8 cellular contexts compared by ENCODE assay signal in the genomic region with DNA sequence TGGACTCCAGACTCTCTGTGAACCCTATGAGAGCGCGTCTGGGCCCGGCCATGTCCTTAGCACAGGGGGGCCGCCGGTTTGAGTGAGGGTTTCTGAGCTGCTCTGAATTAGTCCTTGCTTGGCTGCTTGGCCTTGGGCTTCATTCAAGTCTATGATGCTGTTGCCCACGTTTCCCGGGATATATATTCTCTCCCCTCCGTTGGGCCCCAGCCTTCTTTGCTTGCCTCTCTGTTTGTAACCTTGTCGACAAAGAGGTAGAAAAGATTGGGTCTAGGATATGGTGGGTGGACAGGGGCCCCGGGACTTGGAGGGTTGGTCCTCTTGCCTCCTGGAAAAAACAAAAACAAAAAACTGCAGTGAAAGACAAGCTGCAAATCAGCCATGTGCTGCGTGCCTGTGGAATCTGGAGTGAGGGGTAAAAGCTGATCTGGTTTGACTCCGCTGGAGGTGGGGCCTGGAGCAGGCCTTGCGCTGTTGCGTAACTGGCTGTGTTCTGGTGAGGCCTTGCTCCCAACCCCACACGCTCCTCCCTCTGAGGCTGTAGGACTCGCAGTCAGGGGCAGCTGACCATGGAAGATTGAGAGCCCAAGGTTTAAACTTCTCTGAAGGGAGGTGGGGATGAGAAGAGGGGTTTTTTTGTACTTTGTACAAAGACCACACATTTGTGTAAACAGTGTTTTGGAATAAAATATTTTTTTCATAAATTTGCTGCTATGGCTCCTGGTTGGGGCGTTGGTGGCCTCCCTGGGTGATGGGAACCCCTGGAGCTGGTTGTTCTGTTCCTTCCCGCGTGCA. TPM values are rescaled to one million over a fixed set of nuclear protein-coding genes. Genes with fewer than 3 reads are reported as not detected.
DNase-seq lines count a peak whose midpoint lies in the region; ATAC-seq and TF ChIP-seq lines count a peak whose summit lies in the region.

No MANE protein-coding gene starts in this region.

- ATAC-seq in gastrocnemius medialis (peak; percentile 93), HG03280 (IDR thresholded peaks at IDR 0.05; ENCODE audit: unreplicated experiment) (no peak), GM19035 (IDR thresholded peaks at IDR 0.05; ENCODE audit: unreplicated experiment) (no peak)

- no peak overlapping the region for H3K4me3 ChIP-seq in astrocyte of the cerebellum (ENCODE audit: low read depth, low read length)
- no peak overlapping the region for H3K4me3 ChIP-seq in iPS-18a (ENCODE audit: low read length)
- H3K4me3 ChIP-seq in gastrocnemius medialis: peak overlapping the region in 2 of 4 donors; percentile 12 to 53

- intact Hi-C loops in gastrocnemius medialis (cut with DNase I; ENCODE audit: low total_unique reads): loop anchor here (2.0 to 5.0 kb wide), 2 partner anchors 95 to 146 kb away; a partner anchor contains a TSS

- TF ChIP-seq CTCF in astrocyte of the cerebellum (IDR thresholded peaks at IDR 0.05; ENCODE audit: low read depth, low read length, missing control alignments) (no peak), gastrocnemius medialis (IDR thresholded peaks at IDR 0.05 in 4 of 5, conservative IDR thresholded peaks at IDR 0.05 in 1 of 5) (no peak)

- in situ Hi-C loops in astrocyte of the cerebellum (cut with HindIII; ENCODE audit: low sequenced_read_pairs) (loop anchor here (10.0 kb wide), 1 partner anchor 203 kb away; no protein-coding TSS in a partner anchor), gastrocnemius medialis (cut with MboI; ENCODE audit: low sequenced_read_pairs in 4 of 4) (no loop called here)

- H3K9ac ChIP-seq in iPS-18a (ENCODE audit: low read length): peak overlapping the region; percentile 10

- H3K27ac ChIP-seq in iPS-18a (ENCODE audit: low read length) (no peak overlapping the region), gastrocnemius medialis (peak overlapping the region; percentile 84 to 95 (median 88))

- H3K9me3 ChIP-seq in iPS-18a (ENCODE audit: control insufficient read depth, low read depth, low read length) (no peaks in the 10 kb centered on the region), gastrocnemius medialis (no peaks in the 10 kb centered on the region)

- H3K27me3 ChIP-seq in iPS-18a (ENCODE audit: control insufficient read depth, insufficient read depth, low read length): no peaks in the 10 kb centered on the region
- H3K27me3 ChIP-seq in gastrocnemius medialis: no peaks in the 10 kb centered on the region

- TF ChIP-seq POLR2A in gastrocnemius medialis (IDR thresholded peaks at IDR 0.05): peak; percentile 22 to 40

- H3K4me1 ChIP-seq in iPS-18a (ENCODE audit: control insufficient read depth, low read depth, low read length): peaks cover 21% of the 10 kb centered on the region
- peaks cover 16% of the 10 kb centered on the region in 2 donors for H3K4me1 ChIP-seq in gastrocnemius medialis

- DNase-seq in DMS79 treated with DMSO at 0.1 percent for 48 hours (lab: John Stamatoyannopoulos, UW) (peak; percentile 52), NCI-H2107 (lab: John Stamatoyannopoulos, UW) (peak; percentile 62), astrocyte of the cerebellum (ENCODE audit: low read depth) (peak; percentile 57), gastrocnemius medialis (peak; percentile 94 to 95), middle frontal gyrus (ENCODE audit: extremely low spot score, low spot score) (no peak)

- H3K36me3 ChIP-seq in iPS-18a (ENCODE audit: control insufficient read depth, low read depth, low read length) (peaks cover 8% of the 10 kb centered on the region), gastrocnemius medialis (peaks cover 0 to 44% of the 10 kb centered on the region in 2 donors)

RNA-seq across cellular contexts. Expression of a gene that starts 23.1 kb away (rescaled TPM):
- 10 to 100 TPM; 36.0 to 87.0 (median 60.7) TPM for total RNA-seq in gastrocnemius medialis

RNA-seq across cellular contexts. Expression of a gene that starts 35.2 kb away (rescaled TPM):
- total RNA-seq in gastrocnemius medialis: 100 to 1,000 TPM in 1 of 4 donors, 10 to 100 TPM in 3; 77.3 to 150 (median 80.7) TPM

Comparison
In these comparisons a context has a peak if more than half of its experiments do, and no peak if none do; other contexts are left out.
1. ATAC-seq: peak in gastrocnemius medialis (2 of 2); none in HG03280 (single experiment) and GM19035 (single experiment).